14 cellular contexts compared by ENCODE assay signal in the genomic region with DNA sequence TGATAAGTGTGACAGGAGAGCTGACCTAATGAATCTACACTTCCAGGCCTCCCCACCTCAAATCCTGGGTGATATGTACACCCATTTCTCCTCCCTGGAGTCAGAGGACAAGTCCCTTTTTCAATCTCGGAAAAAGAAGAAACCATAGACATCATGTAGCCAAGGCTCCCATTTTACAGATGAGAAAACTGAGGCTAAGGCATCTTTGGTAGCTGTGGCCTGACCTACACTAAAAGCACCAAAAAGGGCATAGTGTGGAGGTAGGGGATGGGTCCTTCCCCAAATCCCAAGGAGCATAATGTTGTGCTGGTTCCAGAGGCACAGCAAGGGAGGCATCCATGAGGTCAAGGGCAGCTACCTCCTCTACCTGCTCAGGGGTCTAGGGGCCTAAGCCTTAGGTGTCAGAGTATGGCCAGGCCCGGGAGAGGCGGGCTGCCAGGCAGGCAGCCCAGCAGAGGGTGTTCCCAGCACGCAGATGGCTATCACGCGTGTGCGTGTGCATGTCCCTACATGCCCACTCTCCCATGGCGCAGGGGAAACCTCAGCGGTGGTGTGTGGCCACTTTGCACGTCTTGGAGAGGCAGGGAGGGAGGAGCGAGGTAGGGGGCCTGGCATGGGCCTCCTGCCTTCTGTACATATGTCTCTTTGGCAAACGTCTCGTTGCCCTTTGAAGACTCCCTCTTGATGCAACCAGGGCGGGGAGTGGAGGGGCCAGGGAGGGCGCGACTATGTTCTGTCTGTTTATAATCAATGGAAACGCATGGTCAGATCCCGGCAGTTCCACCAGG. TPM values are rescaled to one million over a fixed set of nuclear protein-coding genes. Genes with fewer than 3 reads are reported as not detected.
A peak's percentile ranks its signal among the peaks of the same experiment; 100 is the strongest.
DNase-seq lines count a peak whose midpoint lies in the region; TF ChIP-seq lines count a peak whose summit lies in the region.
"Had no signal": no experiment of that assay in that cellular context is flagged by ENCODE, and none has a peak within 500 bp of the region (broad histone marks: within the 10 kb centered on the region; RNA-seq: fewer than 3 reads in every experiment).

No MANE protein-coding gene starts in this region.

- no peak for DNase-seq in Caco-2
- DNase-seq in NCI-H128 (lab: John Stamatoyannopoulos, UW; ENCODE audit: unreplicated experiment), result peak; percentile 51
- DNase-seq in epithelial cell of prostate (ENCODE audit: low read depth, low spot score), result peak; percentile 48
- DNase-seq in retinal pigment epithelial cell (ENCODE audit: low read depth), result no peak
- no peak for DNase-seq in activated CD4-positive, alpha-beta T cell treated with anti-CD3 and anti-CD28 coated beads, Interleukin-2, amount 10 ng/mL, durations not matched to agents 24 days and 14 days
- no peak for DNase-seq in NCI-H1092 (lab: John Stamatoyannopoulos, UW)
- DNase-seq in NK-92 treated with Interleukin-12 subunit alpha and Interleukin-12 subunit beta, amount 100 ng/mL, for 24 hours (lab: John Stamatoyannopoulos, UW), result no peak
- DNase-seq: activated CD8-positive, alpha-beta memory T cell treated with anti-CD3 and anti-CD28 coated beads, Interleukin-2, amount 50 U/mL, for 4 hours; colonic mucosa; Kasumi-1; kidney; naive thymus-derived CD4-positive, alpha-beta T cell; SIG-M5; stomach had no signal

- no peaks in the 10 kb centered on the region for H3K9me3 ChIP-seq in Caco-2
- H3K9me3 ChIP-seq: colonic mucosa, stomach had no signal

- intact Hi-C loops in Caco-2 (cut with micrococcal nuclease; ENCODE audit: unreplicated experiment), result loop anchor here (5.0 kb wide), 1 partner anchor 114 kb away; a partner anchor contains a TSS
- intact Hi-C loops in activated CD4-positive, alpha-beta T cell treated with anti-CD3 and anti-CD28 coated beads, Interleukin-2, amount 10 ng/mL, durations not matched to agents 24 days and 14 days (cut with micrococcal nuclease), result no loop called here

- H3K27me3 Mint-ChIP-seq in Caco-2 (ENCODE audit: insufficient read depth, unreplicated experiment), result no peaks in the 10 kb centered on the region
- H3K27me3 Mint-ChIP-seq in activated CD4-positive, alpha-beta T cell treated with anti-CD3 and anti-CD28 coated beads, Interleukin-2, amount 10 ng/mL, durations not matched to agents 24 days and 14 days, result peaks cover 13% of the 10 kb centered on the region

- H3K27ac ChIP-seq in epithelial cell of prostate, result no peak overlapping the region
- H3K27ac ChIP-seq: colonic mucosa, stomach had no signal

- peaks cover 8% of the 10 kb centered on the region for H3K36me3 Mint-ChIP-seq in Caco-2 (ENCODE audit: insufficient read depth, unreplicated experiment)
- H3K36me3 Mint-ChIP-seq in activated CD4-positive, alpha-beta T cell treated with anti-CD3 and anti-CD28 coated beads, Interleukin-2, amount 10 ng/mL, durations not matched to agents 24 days and 14 days (ENCODE audit: low read depth), result no peaks in the 10 kb centered on the region
- H3K36me3 Mint-ChIP-seq: naive thymus-derived CD4-positive, alpha-beta T cell had no signal

- no peaks in the 10 kb centered on the region for H3K36me3 ChIP-seq in Caco-2 (ENCODE audit: control insufficient read depth, insufficient read depth, low read length)
- H3K36me3 ChIP-seq: colonic mucosa, stomach had no signal

- no peaks in the 10 kb centered on the region for H3K27me3 ChIP-seq in Caco-2 (replicated peaks; ENCODE audit: control insufficient read depth, insufficient read depth, low read length)
- H3K27me3 ChIP-seq: colonic mucosa had no signal

- H3K4me1 ChIP-seq in Caco-2, result peaks cover 51% of the 10 kb centered on the region

- BruUV-seq in Caco-2 (replicated peaks; lab: Mats Ljungman, UMichigan), result TSS peak; percentile 11

- POLR2A ChIA-PET in Caco-2 (lab: Charles Lee), result no interaction called here

- H3K4me3 Mint-ChIP-seq in Caco-2 (ENCODE audit: unreplicated experiment), result no peak overlapping the region
- no peak overlapping the region for H3K4me3 Mint-ChIP-seq in activated CD4-positive, alpha-beta T cell treated with anti-CD3 and anti-CD28 coated beads, Interleukin-2, amount 10 ng/mL, durations not matched to agents 24 days and 14 days
- H3K4me3 Mint-ChIP-seq: naive thymus-derived CD4-positive, alpha-beta T cell had no signal

- H3K4me3 ChIP-seq in Caco-2 (ENCODE audit: low read depth, low read length), result no peak overlapping the region
- peak overlapping the region; percentile 63 for H3K4me3 ChIP-seq in retinal pigment epithelial cell (ENCODE audit: low read length)
- H3K4me3 ChIP-seq: colonic mucosa had no signal

- no peak for TF ChIP-seq CTCF in Caco-2 (IDR thresholded peaks at IDR 0.05; ENCODE audit: insufficient read depth in 1 of 2, low read depth in 1 of 2, low read length in 1 of 2, severe bottlenecking in 1 of 2, unreplicated experiment in 1 of 2)
- TF ChIP-seq CTCF in retinal pigment epithelial cell (conservative IDR thresholded peaks at IDR 0.05; ENCODE audit: low read depth, low read length), result no peak

- H3K9me3 Mint-ChIP-seq in Caco-2 (ENCODE audit: unreplicated experiment), result no peaks in the 10 kb centered on the region
- no peaks in the 10 kb centered on the region for H3K9me3 Mint-ChIP-seq in activated CD4-positive, alpha-beta T cell treated with anti-CD3 and anti-CD28 coated beads, Interleukin-2, amount 10 ng/mL, durations not matched to agents 24 days and 14 days
- H3K9me3 Mint-ChIP-seq: naive thymus-derived CD4-positive, alpha-beta T cell had no signal

- CTCF ChIA-PET in Caco-2 (lab: Charles Lee), result no interaction called here

- no peak overlapping the region for H3K27ac Mint-ChIP-seq in Caco-2 (ENCODE audit: unreplicated experiment)
- H3K27ac Mint-ChIP-seq in activated CD4-positive, alpha-beta T cell treated with anti-CD3 and anti-CD28 coated beads, Interleukin-2, amount 10 ng/mL, durations not matched to agents 24 days and 14 days, result no peak overlapping the region

- peaks cover 17% of the 10 kb centered on the region for H3K4me1 Mint-ChIP-seq in Caco-2 (ENCODE audit: low read depth, unreplicated experiment)
- H3K4me1 Mint-ChIP-seq in activated CD4-positive, alpha-beta T cell treated with anti-CD3 and anti-CD28 coated beads, Interleukin-2, amount 10 ng/mL, durations not matched to agents 24 days and 14 days, result no peaks in the 10 kb centered on the region

RNA-seq across cellular contexts. Expression of a gene that starts 2.5 kb away (rescaled TPM):
- total RNA-seq in Caco-2 (2022), result 8.9 and 9.1 TPM in 2 replicates
- total RNA-seq in activated CD4-positive, alpha-beta T cell treated with anti-CD3 and anti-CD28 coated beads, Interleukin-2, amount 10 ng/mL, durations not matched to agents 24 days and 14 days, result 0.23 and 0.24 TPM in 2 replicates

RNA-seq across cellular contexts. Expression of a gene that starts 29.8 kb away (rescaled TPM):
- total RNA-seq in Caco-2 (2022), result 6.8 and 9.8 TPM in 2 replicates
- 7.0 and 9.6 TPM in 2 replicates for total RNA-seq in activated CD4-positive, alpha-beta T cell treated with anti-CD3 and anti-CD28 coated beads, Interleukin-2, amount 10 ng/mL, durations not matched to agents 24 days and 14 days

RNA-seq across cellular contexts. Expression of a gene that starts 49.8 kb away (rescaled TPM):
- total RNA-seq in Caco-2 (2022), result 48.8 and 54.4 TPM in 2 replicates
- total RNA-seq in activated CD4-positive, alpha-beta T cell treated with anti-CD3 and anti-CD28 coated beads, Interleukin-2, amount 10 ng/mL, durations not matched to agents 24 days and 14 days, result 51.6 and 53.3 TPM in 2 replicates

Comparison
In these comparisons a context has a peak if more than half of its experiments do, and no peak if none do; other contexts are left out.
1. DNase-seq: peak in NCI-H128 (single experiment) and epithelial cell of prostate (single experiment); none in Caco-2 (0 of 2), retinal pigment epithelial cell (single experiment), activated CD4-positive, alpha-beta T cell treated with anti-CD3 and anti-CD28 coated beads, Interleukin-2, amount 10 ng/mL, durations not matched to agents 24 days and 14 days (single experiment), NCI-H1092 (single experiment) and NK-92 treated with Interleukin-12 subunit alpha and Interleukin-12 subunit beta, amount 100 ng/mL, for 24 hours (single experiment).